In the genomic region with DNA sequence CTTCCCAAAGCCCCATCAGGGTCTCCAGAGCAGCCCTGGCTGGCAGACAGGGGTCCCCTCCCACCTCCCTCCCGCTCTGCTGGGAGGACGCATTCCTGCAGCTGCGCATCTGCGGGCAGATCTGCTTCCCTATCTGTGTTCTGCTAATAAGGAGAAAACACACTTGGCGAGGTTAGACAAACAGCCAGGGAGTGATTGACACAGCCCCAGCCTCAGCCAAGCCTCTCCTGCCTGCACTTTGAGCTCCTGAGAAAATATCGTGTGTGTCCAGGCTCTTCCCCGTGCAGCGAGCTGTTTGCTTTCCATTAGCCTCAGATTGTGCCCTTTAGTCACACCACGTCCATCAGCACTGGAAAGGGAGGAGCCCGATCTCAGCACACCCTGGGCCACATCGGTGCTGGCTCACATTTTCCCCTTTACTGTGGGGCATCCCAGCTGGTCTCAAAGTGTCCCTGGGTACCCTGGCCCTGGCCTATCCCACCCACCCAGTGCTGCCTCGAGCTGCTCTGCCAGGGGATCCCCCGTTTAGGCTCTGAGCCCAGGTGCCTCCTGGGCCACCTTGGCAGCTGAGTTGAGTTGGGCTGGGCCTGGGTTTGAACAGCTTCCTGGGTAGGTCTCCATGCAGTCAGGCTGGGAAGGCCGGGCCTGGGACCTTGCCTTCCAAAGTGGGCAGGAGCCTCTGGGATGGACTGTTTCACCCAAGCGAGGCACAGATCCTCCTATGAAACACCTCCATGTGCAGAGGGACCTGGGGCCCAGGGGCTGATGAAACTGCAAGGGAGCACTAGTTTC, we compare ENCODE assay signal across 1 cellular context.
TF ChIP-seq lines count a peak whose summit lies in the region.

No MANE protein-coding gene starts in this region.

TF ChIP-seq in HepG2, 621 proteins besides CTCF, POLR2A, EP300 and RAD21 (continued from another document and continues in another):
- TF ChIP-seq, protein P1, sequence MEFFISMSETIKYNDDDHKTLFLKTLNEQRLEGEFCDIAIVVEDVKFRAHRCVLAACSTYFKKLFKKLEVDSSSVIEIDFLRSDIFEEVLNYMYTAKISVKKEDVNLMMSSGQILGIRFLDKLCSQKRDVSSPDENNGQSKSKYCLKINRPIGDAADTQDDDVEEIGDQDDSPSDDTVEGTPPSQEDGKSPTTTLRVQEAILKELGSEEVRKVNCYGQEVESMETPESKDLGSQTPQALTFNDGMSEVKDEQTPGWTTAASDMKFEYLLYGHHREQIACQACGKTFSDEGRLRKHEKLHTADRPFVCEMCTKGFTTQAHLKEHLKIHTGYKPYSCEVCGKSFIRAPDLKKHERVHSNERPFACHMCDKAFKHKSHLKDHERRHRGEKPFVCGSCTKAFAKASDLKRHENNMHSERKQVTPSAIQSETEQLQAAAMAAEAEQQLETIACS (CRISPR knock-in tag; IDR thresholded peaks at IDR 0.05) = no peak
- TF ChIP-seq HOXA7 (CRISPR knock-in tag; IDR thresholded peaks at IDR 0.05) (no peak), ZSCAN20 (CRISPR knock-in tag; IDR thresholded peaks at IDR 0.05; ENCODE audit: borderline replicate concordance) (no peak), JARID2 (CRISPR knock-in tag; IDR thresholded peaks at IDR 0.05; ENCODE audit: insufficient replicate concordance) (no peak), SUZ12 (IDR thresholded peaks at IDR 0.05; ENCODE audit: low read depth, low read length) (0 out of 2 replicates have a peak, but pooled peaks have one; percentile 3), SIN3A (IDR thresholded peaks at IDR 0.05; ENCODE audit: borderline replicate concordance, low read depth, low read length) (no peak), U2AF1 (optimal IDR thresholded peaks at IDR 0.05; ENCODE audit: low read depth, low read length) (no peak), FLYWCH1 (CRISPR knock-in tag; IDR thresholded peaks at IDR 0.05) (no peak), PHF5A (CRISPR knock-in tag; IDR thresholded peaks at IDR 0.05; ENCODE audit: low read depth, unreplicated experiment) (no peak), HCFC1 (IDR thresholded peaks at IDR 0.05; ENCODE audit: low read depth, low read length) (no peak), ZBTB7A (CRISPR knock-in tag; IDR thresholded peaks at IDR 0.05) (no peak), TARDBP (CRISPR knock-in tag; IDR thresholded peaks at IDR 0.05) (0 out of 2 replicates have a peak, but pooled peaks have one; percentile 62), IKZF4 (CRISPR knock-in tag; IDR thresholded peaks at IDR 0.05; ENCODE audit: borderline replicate concordance, low read depth, not compliant biosample characterization) (no peak), KAT2B (IDR thresholded peaks at IDR 0.05; ENCODE audit: borderline replicate concordance, low read depth, low read length) (no peak), ZNF589 (CRISPR knock-in tag; conservative IDR thresholded peaks at IDR 0.05) (no peak), XRCC5 (optimal IDR thresholded peaks at IDR 0.05; ENCODE audit: low read length) (peak; percentile 76), ZSCAN9 (CRISPR knock-in tag; IDR thresholded peaks at IDR 0.05; ENCODE audit: borderline replicate concordance) (0 out of 2 replicates have a peak, but pooled peaks have one; percentile 40), ZNF234 (CRISPR knock-in tag; conservative IDR thresholded peaks at IDR 0.05) (no peak), ZNF496 (CRISPR knock-in tag; IDR thresholded peaks at IDR 0.05; ENCODE audit: insufficient replicate concordance) (no peak), REL (CRISPR knock-in tag; conservative IDR thresholded peaks at IDR 0.05) (no peak), TOPORS (CRISPR knock-in tag; IDR thresholded peaks at IDR 0.05) (no peak), HNRNPLL (IDR thresholded peaks at IDR 0.05; ENCODE audit: low read depth, low read length, poor library complexity, severe bottlenecking) (no peak), PTBP1 (IDR thresholded peaks at IDR 0.05; ENCODE audit: low read depth, low read length, poor library complexity, severe bottlenecking) (no peak), ZNF205 (CRISPR knock-in tag; IDR thresholded peaks at IDR 0.05) (no peak), ZNF614 (CRISPR knock-in tag; IDR thresholded peaks at IDR 0.05; ENCODE audit: borderline replicate concordance) (peak; percentile 83; the same call in 1 of the 2 replicates)
- TF ChIP-seq, protein P2, sequence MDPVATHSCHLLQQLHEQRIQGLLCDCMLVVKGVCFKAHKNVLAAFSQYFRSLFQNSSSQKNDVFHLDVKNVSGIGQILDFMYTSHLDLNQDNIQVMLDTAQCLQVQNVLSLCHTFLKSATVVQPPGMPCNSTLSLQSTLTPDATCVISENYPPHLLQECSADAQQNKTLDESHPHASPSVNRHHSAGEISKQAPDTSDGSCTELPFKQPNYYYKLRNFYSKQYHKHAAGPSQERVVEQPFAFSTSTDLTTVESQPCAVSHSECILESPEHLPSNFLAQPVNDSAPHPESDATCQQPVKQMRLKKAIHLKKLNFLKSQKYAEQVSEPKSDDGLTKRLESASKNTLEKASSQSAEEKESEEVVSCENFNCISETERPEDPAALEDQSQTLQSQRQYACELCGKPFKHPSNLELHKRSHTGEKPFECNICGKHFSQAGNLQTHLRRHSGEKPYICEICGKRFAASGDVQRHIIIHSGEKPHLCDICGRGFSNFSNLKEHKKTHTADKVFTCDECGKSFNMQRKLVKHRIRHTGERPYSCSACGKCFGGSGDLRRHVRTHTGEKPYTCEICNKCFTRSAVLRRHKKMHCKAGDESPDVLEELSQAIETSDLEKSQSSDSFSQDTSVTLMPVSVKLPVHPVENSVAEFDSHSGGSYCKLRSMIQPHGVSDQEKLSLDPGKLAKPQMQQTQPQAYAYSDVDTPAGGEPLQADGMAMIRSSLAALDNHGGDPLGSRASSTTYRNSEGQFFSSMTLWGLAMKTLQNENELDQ (CRISPR knock-in tag; IDR thresholded peaks at IDR 0.05; ENCODE audit: borderline replicate concordance) = no peak
- TF ChIP-seq, protein P3, sequence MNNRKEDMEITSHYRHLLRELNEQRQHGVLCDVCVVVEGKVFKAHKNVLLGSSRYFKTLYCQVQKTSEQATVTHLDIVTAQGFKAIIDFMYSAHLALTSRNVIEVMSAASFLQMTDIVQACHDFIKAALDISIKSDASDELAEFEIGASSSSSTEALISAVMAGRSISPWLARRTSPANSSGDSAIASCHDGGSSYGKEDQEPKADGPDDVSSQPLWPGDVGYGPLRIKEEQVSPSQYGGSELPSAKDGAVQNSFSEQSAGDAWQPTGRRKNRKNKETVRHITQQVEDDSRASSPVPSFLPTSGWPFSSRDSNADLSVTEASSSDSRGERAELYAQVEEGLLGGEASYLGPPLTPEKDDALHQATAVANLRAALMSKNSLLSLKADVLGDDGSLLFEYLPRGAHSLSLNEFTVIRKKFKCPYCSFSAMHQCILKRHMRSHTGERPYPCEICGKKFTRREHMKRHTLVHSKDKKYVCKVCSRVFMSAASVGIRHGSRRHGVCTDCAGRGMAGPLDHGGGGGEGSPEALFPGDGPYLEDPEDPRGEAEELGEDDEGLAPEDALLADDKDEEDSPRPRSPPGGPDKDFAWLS (CRISPR knock-in tag; IDR thresholded peaks at IDR 0.05; ENCODE audit: borderline replicate concordance) = no peak
- TF ChIP-seq, protein P4, sequence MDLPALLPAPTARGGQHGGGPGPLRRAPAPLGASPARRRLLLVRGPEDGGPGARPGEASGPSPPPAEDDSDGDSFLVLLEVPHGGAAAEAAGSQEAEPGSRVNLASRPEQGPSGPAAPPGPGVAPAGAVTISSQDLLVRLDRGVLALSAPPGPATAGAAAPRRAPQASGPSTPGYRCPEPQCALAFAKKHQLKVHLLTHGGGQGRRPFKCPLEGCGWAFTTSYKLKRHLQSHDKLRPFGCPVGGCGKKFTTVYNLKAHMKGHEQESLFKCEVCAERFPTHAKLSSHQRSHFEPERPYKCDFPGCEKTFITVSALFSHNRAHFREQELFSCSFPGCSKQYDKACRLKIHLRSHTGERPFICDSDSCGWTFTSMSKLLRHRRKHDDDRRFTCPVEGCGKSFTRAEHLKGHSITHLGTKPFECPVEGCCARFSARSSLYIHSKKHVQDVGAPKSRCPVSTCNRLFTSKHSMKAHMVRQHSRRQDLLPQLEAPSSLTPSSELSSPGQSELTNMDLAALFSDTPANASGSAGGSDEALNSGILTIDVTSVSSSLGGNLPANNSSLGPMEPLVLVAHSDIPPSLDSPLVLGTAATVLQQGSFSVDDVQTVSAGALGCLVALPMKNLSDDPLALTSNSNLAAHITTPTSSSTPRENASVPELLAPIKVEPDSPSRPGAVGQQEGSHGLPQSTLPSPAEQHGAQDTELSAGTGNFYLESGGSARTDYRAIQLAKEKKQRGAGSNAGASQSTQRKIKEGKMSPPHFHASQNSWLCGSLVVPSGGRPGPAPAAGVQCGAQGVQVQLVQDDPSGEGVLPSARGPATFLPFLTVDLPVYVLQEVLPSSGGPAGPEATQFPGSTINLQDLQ (CRISPR knock-in tag; IDR thresholded peaks at IDR 0.05) = no peak
- TF ChIP-seq, protein P5, sequence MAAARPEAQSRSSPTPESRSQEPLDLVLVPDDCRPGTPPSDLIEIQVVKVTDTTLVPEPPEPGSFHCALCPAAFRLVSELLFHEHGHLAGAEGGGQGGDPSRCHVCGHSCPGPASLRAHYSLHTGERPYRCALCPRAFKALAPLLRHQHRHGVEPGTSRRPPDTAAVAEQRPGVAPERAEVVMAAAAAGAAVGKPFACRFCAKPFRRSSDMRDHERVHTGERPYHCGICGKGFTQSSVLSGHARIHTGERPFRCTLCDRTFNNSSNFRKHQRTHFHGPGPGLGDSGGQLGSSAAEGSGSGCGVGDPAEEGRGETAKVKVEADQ (CRISPR knock-in tag; IDR thresholded peaks at IDR 0.05; ENCODE audit: borderline replicate concordance) = no peak
- TF ChIP-seq, protein P6, sequence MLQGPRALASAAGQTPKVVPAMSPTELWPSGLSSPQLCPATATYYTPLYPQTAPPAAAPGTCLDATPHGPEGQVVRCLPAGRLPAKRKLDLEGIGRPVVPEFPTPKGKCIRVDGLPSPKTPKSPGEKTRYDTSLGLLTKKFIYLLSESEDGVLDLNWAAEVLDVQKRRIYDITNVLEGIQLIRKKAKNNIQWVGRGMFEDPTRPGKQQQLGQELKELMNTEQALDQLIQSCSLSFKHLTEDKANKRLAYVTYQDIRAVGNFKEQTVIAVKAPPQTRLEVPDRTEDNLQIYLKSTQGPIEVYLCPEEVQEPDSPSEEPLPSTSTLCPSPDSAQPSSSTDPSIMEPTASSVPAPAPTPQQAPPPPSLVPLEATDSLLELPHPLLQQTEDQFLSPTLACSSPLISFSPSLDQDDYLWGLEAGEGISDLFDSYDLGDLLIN (CRISPR knock-in tag; IDR thresholded peaks at IDR 0.05; ENCODE audit: borderline replicate concordance) = no peak
- TF ChIP-seq, protein P7, sequence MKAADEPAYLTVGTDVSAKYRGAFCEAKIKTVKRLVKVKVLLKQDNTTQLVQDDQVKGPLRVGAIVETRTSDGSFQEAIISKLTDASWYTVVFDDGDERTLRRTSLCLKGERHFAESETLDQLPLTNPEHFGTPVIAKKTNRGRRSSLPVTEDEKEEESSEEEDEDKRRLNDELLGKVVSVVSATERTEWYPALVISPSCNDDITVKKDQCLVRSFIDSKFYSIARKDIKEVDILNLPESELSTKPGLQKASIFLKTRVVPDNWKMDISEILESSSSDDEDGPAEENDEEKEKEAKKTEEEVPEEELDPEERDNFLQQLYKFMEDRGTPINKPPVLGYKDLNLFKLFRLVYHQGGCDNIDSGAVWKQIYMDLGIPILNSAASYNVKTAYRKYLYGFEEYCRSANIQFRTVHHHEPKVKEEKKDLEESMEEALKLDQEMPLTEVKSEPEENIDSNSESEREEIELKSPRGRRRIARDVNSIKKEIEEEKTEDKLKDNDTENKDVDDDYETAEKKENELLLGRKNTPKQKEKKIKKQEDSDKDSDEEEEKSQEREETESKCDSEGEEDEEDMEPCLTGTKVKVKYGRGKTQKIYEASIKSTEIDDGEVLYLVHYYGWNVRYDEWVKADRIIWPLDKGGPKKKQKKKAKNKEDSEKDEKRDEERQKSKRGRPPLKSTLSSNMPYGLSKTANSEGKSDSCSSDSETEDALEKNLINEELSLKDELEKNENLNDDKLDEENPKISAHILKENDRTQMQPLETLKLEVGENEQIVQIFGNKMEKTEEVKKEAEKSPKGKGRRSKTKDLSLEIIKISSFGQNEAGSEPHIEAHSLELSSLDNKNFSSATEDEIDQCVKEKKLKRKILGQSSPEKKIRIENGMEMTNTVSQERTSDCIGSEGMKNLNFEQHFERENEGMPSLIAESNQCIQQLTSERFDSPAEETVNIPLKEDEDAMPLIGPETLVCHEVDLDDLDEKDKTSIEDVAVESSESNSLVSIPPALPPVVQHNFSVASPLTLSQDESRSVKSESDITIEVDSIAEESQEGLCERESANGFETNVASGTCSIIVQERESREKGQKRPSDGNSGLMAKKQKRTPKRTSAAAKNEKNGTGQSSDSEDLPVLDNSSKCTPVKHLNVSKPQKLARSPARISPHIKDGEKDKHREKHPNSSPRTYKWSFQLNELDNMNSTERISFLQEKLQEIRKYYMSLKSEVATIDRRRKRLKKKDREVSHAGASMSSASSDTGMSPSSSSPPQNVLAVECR (CRISPR knock-in tag; IDR thresholded peaks at IDR 0.05; ENCODE audit: borderline replicate concordance) = 0 out of 2 replicates have a peak, but pooled peaks have one; percentile 2
- TF ChIP-seq, protein P8, sequence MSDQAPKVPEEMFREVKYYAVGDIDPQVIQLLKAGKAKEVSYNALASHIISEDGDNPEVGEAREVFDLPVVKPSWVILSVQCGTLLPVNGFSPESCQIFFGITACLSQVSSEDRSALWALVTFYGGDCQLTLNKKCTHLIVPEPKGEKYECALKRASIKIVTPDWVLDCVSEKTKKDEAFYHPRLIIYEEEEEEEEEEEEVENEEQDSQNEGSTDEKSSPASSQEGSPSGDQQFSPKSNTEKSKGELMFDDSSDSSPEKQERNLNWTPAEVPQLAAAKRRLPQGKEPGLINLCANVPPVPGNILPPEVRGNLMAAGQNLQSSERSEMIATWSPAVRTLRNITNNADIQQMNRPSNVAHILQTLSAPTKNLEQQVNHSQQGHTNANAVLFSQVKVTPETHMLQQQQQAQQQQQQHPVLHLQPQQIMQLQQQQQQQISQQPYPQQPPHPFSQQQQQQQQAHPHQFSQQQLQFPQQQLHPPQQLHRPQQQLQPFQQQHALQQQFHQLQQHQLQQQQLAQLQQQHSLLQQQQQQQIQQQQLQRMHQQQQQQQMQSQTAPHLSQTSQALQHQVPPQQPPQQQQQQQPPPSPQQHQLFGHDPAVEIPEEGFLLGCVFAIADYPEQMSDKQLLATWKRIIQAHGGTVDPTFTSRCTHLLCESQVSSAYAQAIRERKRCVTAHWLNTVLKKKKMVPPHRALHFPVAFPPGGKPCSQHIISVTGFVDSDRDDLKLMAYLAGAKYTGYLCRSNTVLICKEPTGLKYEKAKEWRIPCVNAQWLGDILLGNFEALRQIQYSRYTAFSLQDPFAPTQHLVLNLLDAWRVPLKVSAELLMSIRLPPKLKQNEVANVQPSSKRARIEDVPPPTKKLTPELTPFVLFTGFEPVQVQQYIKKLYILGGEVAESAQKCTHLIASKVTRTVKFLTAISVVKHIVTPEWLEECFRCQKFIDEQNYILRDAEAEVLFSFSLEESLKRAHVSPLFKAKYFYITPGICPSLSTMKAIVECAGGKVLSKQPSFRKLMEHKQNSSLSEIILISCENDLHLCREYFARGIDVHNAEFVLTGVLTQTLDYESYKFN (CRISPR knock-in tag; conservative IDR thresholded peaks at IDR 0.05) = peak; percentile 86
- TF ChIP-seq, protein P9, sequence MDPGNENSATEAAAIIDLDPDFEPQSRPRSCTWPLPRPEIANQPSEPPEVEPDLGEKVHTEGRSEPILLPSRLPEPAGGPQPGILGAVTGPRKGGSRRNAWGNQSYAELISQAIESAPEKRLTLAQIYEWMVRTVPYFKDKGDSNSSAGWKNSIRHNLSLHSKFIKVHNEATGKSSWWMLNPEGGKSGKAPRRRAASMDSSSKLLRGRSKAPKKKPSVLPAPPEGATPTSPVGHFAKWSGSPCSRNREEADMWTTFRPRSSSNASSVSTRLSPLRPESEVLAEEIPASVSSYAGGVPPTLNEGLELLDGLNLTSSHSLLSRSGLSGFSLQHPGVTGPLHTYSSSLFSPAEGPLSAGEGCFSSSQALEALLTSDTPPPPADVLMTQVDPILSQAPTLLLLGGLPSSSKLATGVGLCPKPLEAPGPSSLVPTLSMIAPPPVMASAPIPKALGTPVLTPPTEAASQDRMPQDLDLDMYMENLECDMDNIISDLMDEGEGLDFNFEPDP (CRISPR knock-in tag; conservative IDR thresholded peaks at IDR 0.05) = no peak
- TF ChIP-seq, protein P10, sequence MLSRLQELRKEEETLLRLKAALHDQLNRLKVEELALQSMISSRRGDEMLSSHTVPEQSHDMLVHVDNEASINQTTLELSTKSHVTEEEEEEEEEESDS (CRISPR knock-in tag; IDR thresholded peaks at IDR 0.05; ENCODE audit: borderline replicate concordance) = no peak
